ENCODE assay signal across 21 cellular contexts in the genomic region with DNA sequence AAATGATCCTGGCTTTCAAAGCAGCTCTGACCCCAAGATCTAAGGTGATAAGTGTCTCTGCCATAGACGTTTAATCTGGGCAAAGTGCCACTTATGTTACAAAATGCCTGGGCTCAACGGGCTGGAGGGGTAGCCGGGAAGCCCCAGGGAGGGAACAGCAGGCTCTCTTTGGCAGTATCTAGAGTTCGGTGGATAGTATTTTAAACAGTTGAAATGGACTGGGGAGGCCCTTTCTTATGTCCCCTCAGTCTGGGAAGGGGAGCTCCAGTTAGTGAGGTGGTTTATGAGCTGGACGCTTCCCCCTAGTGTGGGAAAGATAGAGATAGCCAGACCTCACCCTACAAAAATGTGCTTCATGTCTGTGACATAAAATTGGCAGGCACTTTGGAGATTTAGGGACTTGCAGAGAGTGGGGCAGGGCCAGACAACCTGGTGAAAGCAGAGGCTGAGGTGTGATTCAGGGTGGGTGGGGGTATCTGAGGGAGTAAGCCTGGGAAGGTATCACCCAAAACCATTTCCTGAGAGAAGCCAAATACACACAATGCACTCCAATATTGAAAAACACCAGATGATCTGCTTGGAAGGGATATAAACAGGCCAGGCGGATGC. TPM values are rescaled to one million over a fixed set of nuclear protein-coding genes. Genes with fewer than 3 reads are reported as not detected.
DNase-seq lines count a peak whose midpoint lies in the region; ATAC-seq lines count a peak whose summit lies in the region.
"Had no signal": no experiment of that assay in that cellular context is flagged by ENCODE, and none has a peak within 500 bp of the region (broad histone marks: within the 10 kb centered on the region; RNA-seq: fewer than 3 reads in every experiment).

No MANE protein-coding gene starts in this region.

- no peak for ATAC-seq in HG02588 (IDR thresholded peaks at IDR 0.05; ENCODE audit: unreplicated experiment)
- ATAC-seq: right cardiac atrium; stimulated activated naive B cell treated with anti-CD40 and anti-IgM and Interleukin-4, amounts not matched to agents 10 μg/mL and 1 μg/mL and 100 μg/mL, for 72 hours had no signal

- no peaks in the 10 kb centered on the region for H3K36me3 ChIP-seq in iPS-15b (ENCODE audit: control insufficient read depth, insufficient read depth, low read length)

- peaks cover 100% of the 10 kb centered on the region for H3K27me3 ChIP-seq in iPS-15b (ENCODE audit: control insufficient read depth, insufficient read depth, low read length)

- peak; percentile 83 for DNase-seq in EH (ENCODE audit: low read depth)
- peak; percentile 71 for DNase-seq in M059J (ENCODE audit: low read depth)
- DNase-seq in skeletal muscle cell (ENCODE audit: low read depth), result no peak
- DNase-seq in middle frontal gyrus (ENCODE audit: extremely low spot score, low spot score), result no peak
- DNase-seq in HuH-7.5 (ENCODE audit: low spot score), result no peak
- DNase-seq: activated CD4-positive, alpha-beta T cell treated with anti-CD3 and anti-CD28 coated beads, Interleukin-2, amount 50 U/mL, for 1 hour; activated CD8-positive, alpha-beta memory T cell treated with anti-CD3 and anti-CD28 coated beads, Interleukin-2, amount 50 U/mL, for 48 hours; activated gamma-delta T cell treated with Interleukin-2 at 50 U/mL for 16 hours; amygdala; dorsolateral prefrontal cortex; MV-4-11; NCI-H2029 treated with DMSO at 0.1 percent for 48 hours; NCI-H446; right cardiac atrium; stimulated activated naive B cell treated with anti-CD40 and anti-IgM and Interleukin-4, amounts not matched to agents 10 μg/mL and 1 μg/mL and 100 μg/mL, for 72 hours had no signal

- no peaks in the 10 kb centered on the region for H3K9me3 ChIP-seq in iPS-15b (ENCODE audit: control insufficient read depth, insufficient read depth, low read length)

- no peak overlapping the region for H3K9ac ChIP-seq in iPS-15b (ENCODE audit: low read depth, low read length)

- H3K4me3 ChIP-seq in iPS-15b (ENCODE audit: low read depth, low read length) (peak overlapping the region; percentile 27), skeletal muscle cell (ENCODE audit: low read depth, low read length) (peak overlapping the region; percentile 74)
- H3K4me3 ChIP-seq: dorsolateral prefrontal cortex had no signal

- no peaks in the 10 kb centered on the region for H3K4me1 ChIP-seq in iPS-15b (ENCODE audit: control insufficient read depth, insufficient read depth, low read length)

RNA-seq across cellular contexts. Expression of gene HOXC11, which starts 5.4 kb away (rescaled TPM):
- total RNA-seq in M059J (2014; rRNA removed; shearing (Covaris generic)), result 1.7 and 1.9 TPM in 2 replicates
- total RNA-seq: dorsolateral prefrontal cortex, liver, omental fat pad, right cardiac atrium had no signal

RNA-seq across cellular contexts. Expression of gene HOTAIR, which starts 7.2 kb away (rescaled TPM):
- total RNA-seq in M059J (2014; rRNA removed; shearing (Covaris generic)), result 5.0 and 7.4 TPM in 2 replicates
- total RNA-seq: dorsolateral prefrontal cortex, liver, right cardiac atrium, RPMI7951 had no signal

RNA-seq across cellular contexts. Expression of gene HOXC12, which starts 12.9 kb away (rescaled TPM):
- not detected in 2 replicates for total RNA-seq in M059J (2014; rRNA removed; shearing (Covaris generic))
- total RNA-seq: dorsolateral prefrontal cortex, glomerular endothelial cell, liver, omental fat pad, right cardiac atrium, RPMI7951 had no signal

RNA-seq across cellular contexts. Expression of gene HOXC10, which starts 17.4 kb away (rescaled TPM):
- total RNA-seq in M059J (2014; rRNA removed; shearing (Covaris generic)), result 15.0 and 15.3 TPM in 2 replicates
- total RNA-seq: liver, omental fat pad, right cardiac atrium had no signal

RNA-seq across cellular contexts. Expression of gene HOXC13, which starts 28.9 kb away (rescaled TPM):
- 27.8 and 31.2 TPM in 2 replicates for total RNA-seq in M059J (2014; rRNA removed; shearing (Covaris generic))
- total RNA-seq: dorsolateral prefrontal cortex, glomerular endothelial cell, liver, omental fat pad, right cardiac atrium had no signal

Comparison
In these comparisons a context has a peak if more than half of its experiments do, and no peak if none do; other contexts are left out.
1. DNase-seq: peak in EH (single experiment) and M059J (single experiment); none in skeletal muscle cell (single experiment), middle frontal gyrus (single experiment) and HuH-7.5 (single experiment).